10 cellular contexts compared by ENCODE assay signal in genomic region chr7:144027070-144027469, GRCh38. TPM values are rescaled to one million over a fixed set of nuclear protein-coding genes. Genes with fewer than 3 reads are reported as not detected.
A peak's percentile ranks its signal among the peaks of the same experiment; 100 is the strongest.
DNase-seq lines count a peak whose midpoint lies in the region; ATAC-seq and TF ChIP-seq lines count a peak whose summit lies in the region.
"Had no signal": no experiment of that assay in that cellular context is flagged by ENCODE, and none has a peak within 500 bp of the region (broad histone marks: within the 10 kb centered on the region; RNA-seq: fewer than 3 reads in every experiment).

No MANE protein-coding gene starts in this region.

- TF ChIP-seq CTCF in epithelial cell of proximal tubule (conservative IDR thresholded peaks at IDR 0.05; ENCODE audit: low read depth, low read length), result peak; percentile 57
- peak; percentile 67 for TF ChIP-seq CTCF in osteocyte (IDR thresholded peaks at IDR 0.05)

- no peak overlapping the region for H3K4me3 ChIP-seq in epithelial cell of proximal tubule (ENCODE audit: low read depth, low read length)
- H3K4me3 ChIP-seq: SJCRH30 had no signal

- no peak overlapping the region for H3K4me3 Mint-ChIP-seq in osteocyte (ENCODE audit: unreplicated experiment)
- no peak overlapping the region for H3K4me3 Mint-ChIP-seq in activated T-cell treated with anti-CD3 and anti-CD28 coated beads, Interleukin-2, amount 50 U/mL, for 4 hours

- peak; percentile 31 for DNase-seq in ELR (ENCODE audit: low read depth)
- DNase-seq in NCI-H460 (ENCODE audit: extremely low read depth, low read depth), result peak; percentile 33
- DNase-seq in epithelial cell of proximal tubule (ENCODE audit: low read depth), result no peak
- DNase-seq in osteocyte (ENCODE audit: extremely low spot score, unreplicated experiment), result no peak
- no peak for DNase-seq in NCI-H1930 (lab: John Stamatoyannopoulos, UW)
- no peak for DNase-seq in activated T-cell treated with anti-CD3 and anti-CD28 coated beads, Interleukin-2, amount 50 U/mL, for 4 hours
- DNase-seq in GDM1 (lab: John Stamatoyannopoulos, UW), result no peak
- no peak for DNase-seq in SKM-1 treated with dmso at 0.1 percent for 144 hours (lab: John Stamatoyannopoulos, UW; ENCODE audit: unreplicated experiment)
- DNase-seq: stimulated activated CD4-positive, alpha-beta T cell treated with anti-CD3 and anti-CD28 coated beads, Interleukin-1b, Interleukin-23, amount 100 ng/mL, for 48 hours had no signal

- H3K4me1 Mint-ChIP-seq in osteocyte (ENCODE audit: unreplicated experiment), result no peaks in the 10 kb centered on the region
- H3K4me1 Mint-ChIP-seq in activated T-cell treated with anti-CD3 and anti-CD28 coated beads, Interleukin-2, amount 50 U/mL, for 4 hours (ENCODE audit: low read depth), result peaks cover 3% of the 10 kb centered on the region

- no peaks in the 10 kb centered on the region for H3K9me3 Mint-ChIP-seq in osteocyte (ENCODE audit: unreplicated experiment)
- no peaks in the 10 kb centered on the region for H3K9me3 Mint-ChIP-seq in activated T-cell treated with anti-CD3 and anti-CD28 coated beads, Interleukin-2, amount 50 U/mL, for 4 hours

- no peak for ATAC-seq in activated T-cell treated with anti-CD3 and anti-CD28 coated beads, Interleukin-2, amount 50 U/mL, for 4 hours

- H3K27ac Mint-ChIP-seq in osteocyte (ENCODE audit: unreplicated experiment), result no peak overlapping the region

- peaks cover 28% of the 10 kb centered on the region for H3K27me3 Mint-ChIP-seq in osteocyte (ENCODE audit: unreplicated experiment)
- H3K27me3 Mint-ChIP-seq in activated T-cell treated with anti-CD3 and anti-CD28 coated beads, Interleukin-2, amount 50 U/mL, for 4 hours (ENCODE audit: low read depth), result peaks cover 3% of the 10 kb centered on the region

- H3K36me3 Mint-ChIP-seq in osteocyte (ENCODE audit: unreplicated experiment), result no peaks in the 10 kb centered on the region
- H3K36me3 Mint-ChIP-seq in activated T-cell treated with anti-CD3 and anti-CD28 coated beads, Interleukin-2, amount 50 U/mL, for 4 hours (ENCODE audit: insufficient read depth), result no peaks in the 10 kb centered on the region

RNA-seq across cellular contexts. Expression of gene OR2A5, which starts 21.7 kb away (rescaled TPM):
- not detected in 2 replicates for total RNA-seq in NCI-H460 (2014; rRNA removed; shearing (Covaris generic))
- not detected in 2 replicates for polyA plus RNA-seq in NCI-H460 (2014; cell fraction: nucleus; rRNA removed)
- not detected in 2 replicates for total RNA-seq in epithelial cell of proximal tubule
- not detected in 2 replicates for total RNA-seq in osteocyte
- not detected for total RNA-seq in activated T-cell treated with anti-CD3 and anti-CD28 coated beads, Interleukin-2, amount 50 U/mL, for 4 hours
- total RNA-seq: SJCRH30 had no signal

RNA-seq across cellular contexts. Expression of gene OR6B1, which starts 26.9 kb away (rescaled TPM):
- total RNA-seq in NCI-H460 (2014; rRNA removed; shearing (Covaris generic)), result not detected in 2 replicates
- polyA plus RNA-seq in NCI-H460 (2014; cell fraction: nucleus; rRNA removed), result 0.02 TPM in 1 of 2 replicates, not detected in the other
- total RNA-seq in epithelial cell of proximal tubule (not detected in 2 replicates), osteocyte (not detected in 2 replicates)
- not detected for total RNA-seq in activated T-cell treated with anti-CD3 and anti-CD28 coated beads, Interleukin-2, amount 50 U/mL, for 4 hours
- total RNA-seq: SJCRH30 had no signal

RNA-seq across cellular contexts. Expression of gene OR2A25, which starts 42.5 kb away (rescaled TPM):
- total RNA-seq in NCI-H460 (2014; rRNA removed; shearing (Covaris generic)), result not detected in 2 replicates
- polyA plus RNA-seq in NCI-H460 (2014; cell fraction: nucleus; rRNA removed), result not detected in 2 replicates
- total RNA-seq in epithelial cell of proximal tubule, result not detected in 2 replicates
- total RNA-seq in osteocyte, result not detected in 2 replicates
- not detected for total RNA-seq in activated T-cell treated with anti-CD3 and anti-CD28 coated beads, Interleukin-2, amount 50 U/mL, for 4 hours
- total RNA-seq: SJCRH30 had no signal

RNA-seq across cellular contexts. Expression of gene OR2A12, which starts 59.0 kb away (rescaled TPM):
- total RNA-seq in NCI-H460 (2014; rRNA removed; shearing (Covaris generic)), result not detected in 2 replicates
- polyA plus RNA-seq in NCI-H460 (2014; cell fraction: nucleus; rRNA removed), result not detected in 2 replicates
- total RNA-seq in epithelial cell of proximal tubule (not detected in 2 replicates), osteocyte (not detected in 2 replicates)
- total RNA-seq in activated T-cell treated with anti-CD3 and anti-CD28 coated beads, Interleukin-2, amount 50 U/mL, for 4 hours, result not detected
- total RNA-seq: SJCRH30 had no signal

Comparison
In these comparisons a context has a peak if more than half of its experiments do, and no peak if none do; other contexts are left out.
1. DNase-seq: peak in ELR (single experiment) and NCI-H460 (single experiment); none in epithelial cell of proximal tubule (single experiment), osteocyte (single experiment), NCI-H1930 (0 of 2), activated T-cell treated with anti-CD3 and anti-CD28 coated beads, Interleukin-2, amount 50 U/mL, for 4 hours (single experiment), GDM1 (single experiment) and SKM-1 treated with dmso at 0.1 percent for 144 hours (single experiment).